21 cellular contexts compared by ENCODE assay signal in the genomic region with DNA sequence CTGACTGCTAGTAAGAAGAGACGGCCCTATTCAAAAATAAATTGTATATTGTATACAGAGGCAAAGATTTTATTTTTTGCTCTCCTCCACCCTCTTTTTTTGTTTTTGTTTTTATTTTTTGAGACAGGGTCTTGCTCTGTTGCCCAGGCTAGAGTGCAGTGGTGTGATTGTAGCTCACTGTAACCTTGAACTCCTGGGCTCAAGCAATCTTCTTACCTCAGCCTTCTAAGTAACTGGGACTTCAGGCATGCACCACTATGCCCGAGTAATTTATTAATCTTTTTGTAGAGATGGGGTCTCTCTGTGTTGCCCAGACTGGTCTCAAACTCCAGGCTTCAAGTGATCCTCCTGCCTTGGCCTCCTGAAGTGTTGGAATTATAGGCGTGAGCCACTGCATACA.
DNase-seq lines count a peak whose midpoint lies in the region; ATAC-seq and TF ChIP-seq lines count a peak whose summit lies in the region.
"Had no signal": no experiment of that assay in that cellular context is flagged by ENCODE, and none has a peak within 500 bp of the region (broad histone marks: within the 10 kb centered on the region; RNA-seq: fewer than 3 reads in every experiment).

No MANE protein-coding gene starts in this region.

- no peaks in the 10 kb centered on the region for H3K9me3 ChIP-seq in left ventricle myocardium inferior (replicated peaks)
- H3K9me3 ChIP-seq in breast epithelium: no peaks in the 10 kb centered on the region
- H3K9me3 ChIP-seq: BLaER1, SJCRH30 had no signal

- H3K4me1 ChIP-seq in left ventricle myocardium inferior (peaks cover 44% of the 10 kb centered on the region), breast epithelium (no peaks in the 10 kb centered on the region)
- H3K4me1 ChIP-seq: BLaER1, SJCRH30 had no signal

- peaks cover 36% of the 10 kb centered on the region for H3K36me3 ChIP-seq in left ventricle myocardium inferior
- H3K36me3 ChIP-seq in breast epithelium: no peaks in the 10 kb centered on the region
- H3K36me3 ChIP-seq: BLaER1, SJCRH30 had no signal

- H3K36me3 Mint-ChIP-seq in nephron (ENCODE audit: low read depth): peaks cover 59% of the 10 kb centered on the region

- H3K27ac ChIP-seq in left ventricle myocardium inferior (replicated peaks): peak overlapping the region; percentile 63
- peak overlapping the region; percentile 78 for H3K27ac ChIP-seq in VCaP
- no peak overlapping the region for H3K27ac ChIP-seq in substantia nigra (ENCODE audit: low read depth, low read length, poor library complexity, severe bottlenecking)
- H3K27ac ChIP-seq in breast epithelium: no peak overlapping the region
- H3K27ac ChIP-seq: BLaER1, HL-60, RWPE1, SJCRH30 had no signal

- H3K4me3 ChIP-seq in left ventricle myocardium inferior: no peak overlapping the region
- H3K4me3 ChIP-seq in breast epithelium: no peak overlapping the region
- H3K4me3 ChIP-seq: BLaER1, SJCRH30 had no signal

- DNase-seq in left ventricle myocardium inferior (no peak), Right ventricle myocardium inferior (ENCODE audit: missing footprints) (no peak), substantia nigra (lab: John Stamatoyannopoulos, UW) (no peak), NCI-H1436 treated with DMSO at 0.1 percent for 48 hours (lab: John Stamatoyannopoulos, UW) (no peak), breast epithelium (ENCODE audit: low spot score in 2 of 2) (no peak)
- DNase-seq: 8988T; CD8-positive, alpha-beta memory T cell; DMS153; NCI-H1105 treated with DMSO at 0.1 percent for 48 hours; NCI-H187; NCI-H446; NCI-H748 treated with DMSO at 0.1 percent for 48 hours; PC-3; SJCRH30 had no signal

- TF ChIP-seq CTCF in left ventricle myocardium inferior (IDR thresholded peaks at IDR 0.05; ENCODE audit: borderline replicate concordance) (no peak), VCaP (conservative IDR thresholded peaks at IDR 0.05) (no peak), nephron (IDR thresholded peaks at IDR 0.05; ENCODE audit: unreplicated experiment in 3 of 3) (no peak), breast epithelium (IDR thresholded peaks at IDR 0.05) (no peak)

- no peak for TF ChIP-seq POLR2A in breast epithelium (IDR thresholded peaks at IDR 0.05)

- no peak overlapping the region for H3K4me3 Mint-ChIP-seq in nephron
- H3K4me3 Mint-ChIP-seq: CD8-positive, alpha-beta memory T cell had no signal

- no peaks in the 10 kb centered on the region for H3K9me3 Mint-ChIP-seq in nephron
- H3K9me3 Mint-ChIP-seq: CD8-positive, alpha-beta memory T cell had no signal

- H3K27ac Mint-ChIP-seq in nephron: peak overlapping the region in 2 of 3 experiments; percentile 21 to 24

- peaks cover 4% of the 10 kb centered on the region for H3K4me1 Mint-ChIP-seq in nephron
- H3K4me1 Mint-ChIP-seq: CD8-positive, alpha-beta memory T cell had no signal

- no peaks in the 10 kb centered on the region for H3K27me3 ChIP-seq in left ventricle myocardium inferior (ENCODE audit: low read depth)
- no peaks in the 10 kb centered on the region for H3K27me3 ChIP-seq in breast epithelium
- H3K27me3 ChIP-seq: BLaER1, SJCRH30 had no signal

- no peaks in the 10 kb centered on the region for H3K27me3 Mint-ChIP-seq in nephron (ENCODE audit: low read depth)

- ATAC-seq in Right ventricle myocardium inferior (no peak), GM21447 (IDR thresholded peaks at IDR 0.05; ENCODE audit: unreplicated experiment) (no peak)
- ATAC-seq: HCT116, PC-3 had no signal

- intact Hi-C loops in left ventricle myocardium inferior (cut with micrococcal nuclease): no loop called here
- intact Hi-C loops in Right ventricle myocardium inferior (cut with DNase I): no loop called here
- intact Hi-C loops in breast epithelium (cut with DNase I; ENCODE audit: low total_unique reads): no loop called here

Comparison
In these comparisons a context has a peak if more than half of its experiments do, and no peak if none do; other contexts are left out.
1. H3K27ac ChIP-seq: peak in left ventricle myocardium inferior (single experiment) and VCaP (single experiment); none in substantia nigra (single experiment) and breast epithelium (0 of 2).